In the genomic region with DNA sequence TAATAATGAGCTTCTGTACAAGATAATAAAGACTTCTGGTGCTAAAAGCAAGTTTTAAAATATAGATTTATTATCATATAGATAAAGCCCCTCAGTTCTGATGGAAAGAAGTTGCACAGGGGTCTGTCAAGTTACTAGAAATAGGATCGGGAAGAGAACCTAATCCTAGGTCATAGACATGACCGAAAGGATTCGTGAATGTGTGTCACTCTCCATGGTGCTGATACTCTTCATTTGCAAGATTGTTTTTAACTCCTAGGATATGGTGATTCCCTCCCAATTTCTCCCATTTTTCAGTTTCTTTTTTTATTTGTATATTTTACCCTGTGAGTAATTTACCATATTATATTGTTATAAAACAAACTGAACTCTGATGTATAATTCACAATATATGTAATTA, we compare ENCODE assay signal across 27 cellular contexts. TPM values are rescaled to one million over a fixed set of nuclear protein-coding genes. Genes with fewer than 3 reads are reported as not detected.
DNase-seq lines count a peak whose midpoint lies in the region; ATAC-seq, FAIRE-seq and TF ChIP-seq lines count a peak whose summit lies in the region.
"Had no signal": no experiment of that assay in that cellular context is flagged by ENCODE, and none has a peak within 500 bp of the region (broad histone marks: within the 10 kb centered on the region; RNA-seq: fewer than 3 reads in every experiment).

No MANE protein-coding gene starts in this region.

- no peak overlapping the region for H3K9ac ChIP-seq in adipocyte (ENCODE audit: low read length)
- H3K9ac ChIP-seq: BLaER1 treated with 17β-estradiol and CSF1 and Interleukin-3, amounts not matched to agents 10 nM and 100 nM had no signal

- TF ChIP-seq EP300 in A549 (IDR thresholded peaks at IDR 0.05) (no peak), Ishikawa (IDR thresholded peaks at IDR 0.05; ENCODE audit: borderline replicate concordance) (no peak)

- ATAC-seq in A549 (no peak), HG02970 (IDR thresholded peaks at IDR 0.05; ENCODE audit: low FRiP score, unreplicated experiment) (no peak), GM18870 (IDR thresholded peaks at IDR 0.05; ENCODE audit: unreplicated experiment) (no peak)
- no peak for ATAC-seq in activated naive CD4-positive, alpha-beta T cell treated with anti-CD3 and anti-CD28 coated beads, Interleukin-2, amount 50 U/mL, for 72 hours
- ATAC-seq: pancreas, right cardiac atrium had no signal

- no peak overlapping the region for H3K4me2 ChIP-seq in A549
- H3K4me2 ChIP-seq: BLaER1 treated with 17β-estradiol and CSF1 and Interleukin-3, amounts not matched to agents 10 nM and 100 nM had no signal

- H3K4me1 ChIP-seq in A549 (no peaks in the 10 kb centered on the region), adipocyte (ENCODE audit: control insufficient read depth, insufficient read depth, low read length) (no peaks in the 10 kb centered on the region), iPS DF 6.9 (ENCODE audit: control insufficient read depth, insufficient read depth, low read length) (peaks cover 1% of the 10 kb centered on the region; the same call in 1 of the 2 replicates)
- H3K4me1 ChIP-seq: BLaER1 treated with 17β-estradiol and CSF1 and Interleukin-3, amounts not matched to agents 10 nM and 100 nM; pancreas had no signal

- no peaks in the 10 kb centered on the region for H3K36me3 Mint-ChIP-seq in activated naive CD4-positive, alpha-beta T cell treated with anti-CD3 and anti-CD28 coated beads, Interleukin-2, amount 50 U/mL, for 72 hours
- H3K36me3 Mint-ChIP-seq: activated naive CD8-positive, alpha-beta T cell treated with anti-CD3 and anti-CD28 coated beads, Interleukin-2, amount 10 ng/mL, durations not matched to agents 7 days and 5 days; naive B cell had no signal

- no peak overlapping the region for H3K27ac Mint-ChIP-seq in activated naive CD4-positive, alpha-beta T cell treated with anti-CD3 and anti-CD28 coated beads, Interleukin-2, amount 50 U/mL, for 72 hours
- H3K27ac Mint-ChIP-seq: activated CD4-positive, alpha-beta T cell treated with anti-CD3 and anti-CD28 coated beads, Interleukin-2, amount 10 ng/mL, durations not matched to agents 24 days and 14 days; activated naive CD8-positive, alpha-beta T cell treated with anti-CD3 and anti-CD28 coated beads, Interleukin-2, amount 10 ng/mL, durations not matched to agents 7 days and 5 days; activated T-helper 2 cell treated with anti-CD3 and anti-CD28 coated beads, Interferon-gamma antibody, Interleukin-2, Interleukin-4, amounts not matched to agents 10 μg/mL and 5 μg/mL and 100 μg/mL, durations not matched to agents 14 hours and 24 hours and 36 hours; dendritic cell treated with granulocyte-macrophage colony-stimulating factor and Interleukin-4, amounts not matched to agents 40 ng/mL and 50 ng/mL, for 4 days; naive B cell had no signal

- CTCF ChIA-PET in A549 (lab: Yijun Ruan, JAX) = interaction anchor here (0.6 kb wide), 1 partner anchor 10 kb away, joined by 3 read pairs; no protein-coding TSS in a partner anchor

- H3K27ac ChIP-seq in A549 = no peak overlapping the region
- no peak overlapping the region for H3K27ac ChIP-seq in iPS DF 6.9 (ENCODE audit: low read length)
- H3K27ac ChIP-seq: BLaER1 treated with 17β-estradiol and CSF1 and Interleukin-3, amounts not matched to agents 10 nM and 100 nM; pancreas had no signal

- peaks cover 9 to 11% of the 10 kb centered on the region in 2 donors for H3K9me3 Mint-ChIP-seq in activated naive CD4-positive, alpha-beta T cell treated with anti-CD3 and anti-CD28 coated beads, Interleukin-2, amount 50 U/mL, for 72 hours
- H3K9me3 Mint-ChIP-seq: activated CD4-positive, alpha-beta T cell treated with anti-CD3 and anti-CD28 coated beads, Interleukin-2, amount 10 ng/mL, durations not matched to agents 24 days and 14 days; activated naive CD8-positive, alpha-beta T cell treated with anti-CD3 and anti-CD28 coated beads, Interleukin-2, amount 10 ng/mL, durations not matched to agents 7 days and 5 days; dendritic cell treated with granulocyte-macrophage colony-stimulating factor and Interleukin-4, amounts not matched to agents 40 ng/mL and 50 ng/mL, for 4 days had no signal

- TF ChIP-seq CTCF in A549 (IDR thresholded peaks at IDR 0.05) = no peak

- H3K9me3 ChIP-seq in A549 (no peaks in the 10 kb centered on the region), adipocyte (ENCODE audit: control insufficient read depth, low read length) (no peaks in the 10 kb centered on the region), iPS DF 6.9 (ENCODE audit: control insufficient read depth, insufficient read depth, low read length) (no peaks in the 10 kb centered on the region)
- H3K9me3 ChIP-seq: BLaER1 treated with 17β-estradiol and CSF1 and Interleukin-3, amounts not matched to agents 10 nM and 100 nM; pancreas had no signal

- no peaks in the 10 kb centered on the region for H3K27me3 ChIP-seq in adipocyte (replicated peaks; ENCODE audit: control insufficient read depth, insufficient read depth, low read length)
- no peaks in the 10 kb centered on the region for H3K27me3 ChIP-seq in iPS DF 6.9 (ENCODE audit: control insufficient read depth, insufficient read depth, low read length)
- H3K27me3 ChIP-seq: BLaER1 treated with 17β-estradiol and CSF1 and Interleukin-3, amounts not matched to agents 10 nM and 100 nM; pancreas had no signal

- FAIRE-seq in A549 (lab: Jason Lieb, UNC) = no peak
- FAIRE-seq: bronchial epithelial cell, endothelial cell of umbilical vein, pancreas had no signal

- DNase-seq in A549 (ENCODE audit: low read depth in 1 of 2, low spot score in 1 of 2) (no peak), adipocyte (ENCODE audit: low read depth) (peak; percentile 0), iPS DF 6.9 (ENCODE audit: low read depth, low spot score) (peak; percentile 35), hypothalamus (lab: John Stamatoyannopoulos, UW) (no peak)
- no peak for DNase-seq in activated naive CD4-positive, alpha-beta T cell treated with anti-CD3 and anti-CD28 coated beads, Interleukin-2, amount 50 U/mL, for 72 hours (ENCODE audit: low spot score in 2 of 2)
- DNase-seq: activated CD4-positive, alpha-beta T cell treated with anti-CD3 and anti-CD28 coated beads, Interleukin-2, amount 10 ng/mL, durations not matched to agents 24 days and 14 days; activated naive CD8-positive, alpha-beta T cell treated with anti-CD3 and anti-CD28 coated beads, Interleukin-2, amount 10 ng/mL, durations not matched to agents 7 days and 5 days; foreskin fibroblast; Karpas-422; mesenchymal stem cell; naive B cell; NCI-H1105; NCI-H2081; NCI-H510A; NK-92 treated with Interleukin-12 subunit alpha and Interleukin-12 subunit beta, amount 100 ng/mL, for 24 hours; pancreas; right cardiac atrium; stimulated activated CD8-positive, alpha-beta memory T cell treated with anti-CD3 and anti-CD28 coated beads, Interleukin-4, amount 100 ng/mL, for 48 hours had no signal

- POLR2A ChIA-PET in A549 (lab: Yijun Ruan, JAX) = no interaction called here

- 7% methylated on average over 3 of the region's 3 CpGs for WGBS in A549 (ENCODE audit: missing lambda C conversion rate)
- WGBS in iPS DF 6.9 (ENCODE audit: insufficient coverage, insufficient read length) = no CpG with 5 or more reads among the region's 3 CpGs

- TF ChIP-seq RAD21 in A549 (conservative IDR thresholded peaks at IDR 0.05 in 1 of 2, IDR thresholded peaks at IDR 0.05 in 1 of 2) (no peak), Ishikawa (IDR thresholded peaks at IDR 0.05; ENCODE audit: low read depth) (no peak)

- H3K36me3 ChIP-seq in adipocyte (ENCODE audit: control insufficient read depth, insufficient read depth, low read length, severe bottlenecking) = no peaks in the 10 kb centered on the region
- H3K36me3 ChIP-seq in iPS DF 6.9 (ENCODE audit: control insufficient read depth, insufficient read depth, low read length) = no peaks in the 10 kb centered on the region
- H3K36me3 ChIP-seq: BLaER1 treated with 17β-estradiol and CSF1 and Interleukin-3, amounts not matched to agents 10 nM and 100 nM; pancreas had no signal

- no peak for TF ChIP-seq POLR2A in A549 (IDR thresholded peaks at IDR 0.05; ENCODE audit: low read length)

- no peak overlapping the region for H3K4me3 ChIP-seq in A549
- H3K4me3 ChIP-seq in adipocyte (ENCODE audit: low read length) = no peak overlapping the region
- no peak overlapping the region for H3K4me3 ChIP-seq in iPS DF 6.9 (ENCODE audit: low read length)
- H3K4me3 ChIP-seq: BLaER1 treated with 17β-estradiol and CSF1 and Interleukin-3, amounts not matched to agents 10 nM and 100 nM; pancreas had no signal

TF ChIP-seq in A549, 52 proteins besides CTCF, POLR2A, EP300 and RAD21 (continues in another document):
- TF ChIP-seq ESRRA (IDR thresholded peaks at IDR 0.05; ENCODE audit: borderline replicate concordance, low read length) = no peak

TF ChIP-seq in Ishikawa, 13 proteins besides CTCF, POLR2A, EP300 and RAD21:
- TF ChIP-seq, protein P1, sequence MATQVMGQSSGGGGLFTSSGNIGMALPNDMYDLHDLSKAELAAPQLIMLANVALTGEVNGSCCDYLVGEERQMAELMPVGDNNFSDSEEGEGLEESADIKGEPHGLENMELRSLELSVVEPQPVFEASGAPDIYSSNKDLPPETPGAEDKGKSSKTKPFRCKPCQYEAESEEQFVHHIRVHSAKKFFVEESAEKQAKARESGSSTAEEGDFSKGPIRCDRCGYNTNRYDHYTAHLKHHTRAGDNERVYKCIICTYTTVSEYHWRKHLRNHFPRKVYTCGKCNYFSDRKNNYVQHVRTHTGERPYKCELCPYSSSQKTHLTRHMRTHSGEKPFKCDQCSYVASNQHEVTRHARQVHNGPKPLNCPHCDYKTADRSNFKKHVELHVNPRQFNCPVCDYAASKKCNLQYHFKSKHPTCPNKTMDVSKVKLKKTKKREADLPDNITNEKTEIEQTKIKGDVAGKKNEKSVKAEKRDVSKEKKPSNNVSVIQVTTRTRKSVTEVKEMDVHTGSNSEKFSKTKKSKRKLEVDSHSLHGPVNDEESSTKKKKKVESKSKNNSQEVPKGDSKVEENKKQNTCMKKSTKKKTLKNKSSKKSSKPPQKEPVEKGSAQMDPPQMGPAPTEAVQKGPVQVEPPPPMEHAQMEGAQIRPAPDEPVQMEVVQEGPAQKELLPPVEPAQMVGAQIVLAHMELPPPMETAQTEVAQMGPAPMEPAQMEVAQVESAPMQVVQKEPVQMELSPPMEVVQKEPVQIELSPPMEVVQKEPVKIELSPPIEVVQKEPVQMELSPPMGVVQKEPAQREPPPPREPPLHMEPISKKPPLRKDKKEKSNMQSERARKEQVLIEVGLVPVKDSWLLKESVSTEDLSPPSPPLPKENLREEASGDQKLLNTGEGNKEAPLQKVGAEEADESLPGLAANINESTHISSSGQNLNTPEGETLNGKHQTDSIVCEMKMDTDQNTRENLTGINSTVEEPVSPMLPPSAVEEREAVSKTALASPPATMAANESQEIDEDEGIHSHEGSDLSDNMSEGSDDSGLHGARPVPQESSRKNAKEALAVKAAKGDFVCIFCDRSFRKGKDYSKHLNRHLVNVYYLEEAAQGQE (IDR thresholded peaks at IDR 0.05; ENCODE audit: low read depth) = peak; percentile 80
- no peak for TF ChIP-seq CEBPB (IDR thresholded peaks at IDR 0.05)

RNA-seq across cellular contexts. Expression of a gene that starts 58.9 kb away (rescaled TPM):
- polyA plus RNA-seq in A549 (2011; rRNA removed) (0.50 and 0.58 TPM in 2 replicates), A549 (2017; fragmentation: RNase III; extraction: RNeasy Plus Mini Kit Qiagen cat#74134 plus additional on column Dnase treatment) (0.53 to 0.94 TPM (median 0.72 TPM) in 3 replicates)
- polyA plus RNA-seq in A549 (2012; cell fraction: cytosol; rRNA removed) = 0.06 and 0.08 TPM in 2 replicates
- polyA plus RNA-seq in A549 (2012; cell fraction: nucleus; rRNA removed) = 0.02 and 0.06 TPM in 2 replicates
- 0.37 and 0.39 TPM in 2 replicates for polyA minus RNA-seq in A549 (2011; rRNA and poly(A)+ RNA removed)
- not detected for total RNA-seq in activated naive CD4-positive, alpha-beta T cell treated with anti-CD3 and anti-CD28 coated beads, Interleukin-2, amount 50 U/mL, for 72 hours
- total RNA-seq: activated CD4-positive, alpha-beta T cell treated with anti-CD3 and anti-CD28 coated beads, Interleukin-2, amount 10 ng/mL, durations not matched to agents 24 days and 14 days; activated naive CD8-positive, alpha-beta T cell treated with anti-CD3 and anti-CD28 coated beads, Interleukin-2, amount 10 ng/mL, durations not matched to agents 7 days and 5 days; activated T-helper 2 cell treated with anti-CD3 and anti-CD28 coated beads, Interferon-gamma antibody, Interleukin-2, Interleukin-4, amounts not matched to agents 10 μg/mL and 5 μg/mL and 100 μg/mL, durations not matched to agents 14 hours and 24 hours and 36 hours; bronchial epithelial cell; endothelial cell of umbilical vein; subcutaneous adipose tissue had no signal
- polyA plus RNA-seq: endothelial cell of umbilical vein had no signal

Comparison
In these comparisons a context has a peak if more than half of its experiments do, and no peak if none do; other contexts are left out.
1. DNase-seq: peak in adipocyte (single experiment) and iPS DF 6.9 (single experiment); none in A549 (0 of 2), activated naive CD4-positive, alpha-beta T cell treated with anti-CD3 and anti-CD28 coated beads, Interleukin-2, amount 50 U/mL, for 72 hours (0 of 2) and hypothalamus (0 of 51).